In genomic region chr7:18666107-18666728, GRCh38 we compare ENCODE assay signal across 8 cellular contexts.
DNase-seq lines count a peak whose midpoint lies in the region; ATAC-seq and TF ChIP-seq lines count a peak whose summit lies in the region.

No MANE protein-coding gene starts in this region.

- H3K4me3 Mint-ChIP-seq in WTC11, result no peak overlapping the region

- DNase-seq in Ammon's horn (ENCODE audit: low spot score) (peak; percentile 94), NCI-H2196 treated with DMSO at 0.1 percent for 48 hours (lab: John Stamatoyannopoulos, UW; ENCODE audit: unreplicated experiment) (peak; percentile 24), WTC11 (ENCODE audit: low spot score) (peak; percentile 86), caudate nucleus (lab: John Stamatoyannopoulos, UW) (peak in 58 of 61 donors; percentile 5 to 78 (median 46)), kidney tubule cell (ENCODE audit: low spot score) (peak; percentile 81)
- peak; percentile 57 to 61 for DNase-seq in stimulated activated CD4-positive, alpha-beta T cell treated with anti-CD3 and anti-CD28 coated beads, Interleukin-2, amount 100 ng/mL, for 48 hours

- CTCF ChIA-PET in WTC11 (lab: Charles Lee), result interaction anchor here (0.5 to 1.7 kb wide), 37 partner anchors 9 to 396 kb away, joined by 3 to 31 read pairs (median 5); partner anchors contain the start of gene HDAC9

- no peak overlapping the region for H3K27ac ChIP-seq in caudate nucleus (ENCODE audit: low read depth, low read length)

- peak; percentile 95 for TF ChIP-seq CTCF in WTC11 (IDR thresholded peaks at IDR 0.05)

- POLR2A ChIA-PET in WTC11 (lab: Charles Lee), result interaction anchor here (0.6 kb wide), 1 partner anchor 126 kb away, joined by 3 read pairs; no protein-coding TSS in a partner anchor

- no peaks in the 10 kb centered on the region for H3K36me3 Mint-ChIP-seq in WTC11

- no peaks in the 10 kb centered on the region for H3K9me3 Mint-ChIP-seq in WTC11

- H3K27me3 Mint-ChIP-seq in WTC11 (ENCODE audit: low read depth), result no peaks in the 10 kb centered on the region

- no peak overlapping the region for H3K27ac Mint-ChIP-seq in WTC11

- H3K4me1 Mint-ChIP-seq in WTC11, result peaks cover 17% of the 10 kb centered on the region

- ATAC-seq in GM18907 (IDR thresholded peaks at IDR 0.05; ENCODE audit: unreplicated experiment) (peak; percentile 99), HG03097 (IDR thresholded peaks at IDR 0.05; ENCODE audit: low FRiP score, unreplicated experiment) (peak; percentile 96), WTC11 (peak; percentile 98)

TF ChIP-seq in WTC11, 78 proteins besides CTCF, POLR2A, EP300 and RAD21:
- TF ChIP-seq RELA (CRISPR knock-in tag; IDR thresholded peaks at IDR 0.05; ENCODE audit: borderline replicate concordance) (no peak), ZNF396 (CRISPR knock-in tag; IDR thresholded peaks at IDR 0.05; ENCODE audit: borderline replicate concordance) (no peak), PRDM15 (CRISPR knock-in tag; IDR thresholded peaks at IDR 0.05) (no peak), AR (CRISPR knock-in tag; IDR thresholded peaks at IDR 0.05) (no peak), E2F4 (CRISPR knock-in tag; IDR thresholded peaks at IDR 0.05; ENCODE audit: borderline replicate concordance, low read depth) (no peak), ZNF425 (CRISPR knock-in tag; conservative IDR thresholded peaks at IDR 0.05) (no peak), MLX (CRISPR knock-in tag; IDR thresholded peaks at IDR 0.05) (no peak), TP53 (CRISPR knock-in tag; IDR thresholded peaks at IDR 0.05) (no peak), ESRRA (CRISPR knock-in tag; IDR thresholded peaks at IDR 0.05; ENCODE audit: borderline replicate concordance) (no peak), NR1H2 (CRISPR knock-in tag; IDR thresholded peaks at IDR 0.05) (no peak), MYBL2 (CRISPR knock-in tag; IDR thresholded peaks at IDR 0.05) (no peak), ATF1 (CRISPR knock-in tag; IDR thresholded peaks at IDR 0.05) (no peak), ZBTB43 (CRISPR knock-in tag; IDR thresholded peaks at IDR 0.05) (no peak), SMAD3 (CRISPR knock-in tag; IDR thresholded peaks at IDR 0.05; ENCODE audit: borderline replicate concordance) (no peak), TEAD1 (CRISPR knock-in tag; IDR thresholded peaks at IDR 0.05) (no peak), RORB (CRISPR knock-in tag; IDR thresholded peaks at IDR 0.05) (no peak), ZBTB21 (CRISPR knock-in tag; IDR thresholded peaks at IDR 0.05; ENCODE audit: borderline replicate concordance) (no peak), ZNF232 (CRISPR knock-in tag; IDR thresholded peaks at IDR 0.05) (no peak), FOXK1 (CRISPR knock-in tag; IDR thresholded peaks at IDR 0.05) (no peak)

Comparison
In these comparisons a context has a peak if more than half of its experiments do, and no peak if none do; other contexts are left out.
1. DNase-seq: peak in every context shown above with its lines; median percentile 94 in Ammon's horn; 86 in WTC11; 81 in kidney tubule cell; 59 in stimulated activated CD4-positive, alpha-beta T cell treated with anti-CD3 and anti-CD28 coated beads, Interleukin-2, amount 100 ng/mL, for 48 hours; 46 in caudate nucleus; 24 in NCI-H2196 treated with DMSO at 0.1 percent for 48 hours.